In genomic region chr7:35624299-35625186, GRCh38 we compare ENCODE assay signal across 8 cellular contexts.
DNase-seq lines count a peak whose midpoint lies in the region; ATAC-seq and TF ChIP-seq lines count a peak whose summit lies in the region.

No MANE protein-coding gene starts in this region.

- POLR2A ChIA-PET in BJ (lab: Charles Lee) = no interaction called here

- H3K27ac ChIP-seq in uterus = no peak overlapping the region

- CTCF ChIA-PET in BJ (lab: Yijun Ruan, JAX) = interaction anchor here (0.6 to 2.3 kb wide), 25 partner anchors 8 to 244 kb away, joined by 3 to 17 read pairs (median 3); partner anchors contain the start of gene HERPUD2

- H3K9me3 ChIP-seq in uterus = no peaks in the 10 kb centered on the region

- H3K36me3 ChIP-seq in BJ (ENCODE audit: control insufficient read depth, insufficient read depth, low read length) (peaks cover 5% of the 10 kb centered on the region), uterus (no peaks in the 10 kb centered on the region)

- intact Hi-C loops in uterus (cut with DNase I; ENCODE audit: low total_unique reads) = no loop called here

- H3K27me3 ChIP-seq in BJ (ENCODE audit: control insufficient read depth, insufficient read depth, low read length) = no peaks in the 10 kb centered on the region
- no peaks in the 10 kb centered on the region for H3K27me3 ChIP-seq in uterus

- no peaks in the 10 kb centered on the region for H3K27me3 Mint-ChIP-seq in naive B cell

- DNase-seq in BJ (ENCODE audit: low read depth) (no peak), NCI-H2227 treated with DMSO at 0.1 percent for 48 hours (lab: John Stamatoyannopoulos, UW) (peak; percentile 57), epithelial cell of proximal tubule (ENCODE audit: low read depth) (no peak), naive B cell (peak; percentile 28), uterus (no peak)
- peak; percentile 12 to 15 for DNase-seq in activated CD4-positive, alpha-beta T cell treated with anti-CD3 and anti-CD28 coated beads, Interleukin-2, amount 50 U/mL, for 4 hours

- TF ChIP-seq POLR2A in uterus (IDR thresholded peaks at IDR 0.05) = no peak

- peaks cover 4 to 9% (median 6%) of the 10 kb centered on the region in 3 donors for H3K4me1 Mint-ChIP-seq in naive B cell

- H3K27ac Mint-ChIP-seq in naive B cell = peak overlapping the region in 3 of 6 donors; percentile 3 to 67 (median 45)

- peak overlapping the region in 1 of 8 donors; percentile 69 for H3K4me3 Mint-ChIP-seq in naive B cell

- H3K4me1 ChIP-seq in uterus = no peaks in the 10 kb centered on the region

- no peak overlapping the region for H3K4me3 ChIP-seq in BJ (ENCODE audit: low read depth, low read length)
- H3K4me3 ChIP-seq in epithelial cell of proximal tubule (ENCODE audit: low read depth, low read length) = no peak overlapping the region
- H3K4me3 ChIP-seq in uterus = no peak overlapping the region

- TF ChIP-seq CTCF in BJ (IDR thresholded peaks at IDR 0.05; ENCODE audit: insufficient read depth, low read depth, low read length) = peak; percentile 83
- peak; percentile 91 for TF ChIP-seq CTCF in epithelial cell of proximal tubule (conservative IDR thresholded peaks at IDR 0.05; ENCODE audit: low read depth, low read length)
- peak; percentile 57 to 64 (median 60) for TF ChIP-seq CTCF in uterus (IDR thresholded peaks at IDR 0.05)

- no peaks in the 10 kb centered on the region for H3K36me3 Mint-ChIP-seq in naive B cell

- ATAC-seq in GM18861 (IDR thresholded peaks at IDR 0.05; ENCODE audit: unreplicated experiment) (peak; percentile 91), HG03064 (IDR thresholded peaks at IDR 0.05; ENCODE audit: low read depth, unreplicated experiment) (peak; percentile 74), naive B cell (ENCODE audit: low read depth in 2 of 2) (peak; percentile 59 to 70)

- H3K9me3 Mint-ChIP-seq in naive B cell = no peaks in the 10 kb centered on the region

Comparison
In these comparisons a context has a peak if more than half of its experiments do, and no peak if none do; other contexts are left out.
1. DNase-seq: peak in NCI-H2227 treated with DMSO at 0.1 percent for 48 hours (single experiment), activated CD4-positive, alpha-beta T cell treated with anti-CD3 and anti-CD28 coated beads, Interleukin-2, amount 50 U/mL, for 4 hours (2 of 2) and naive B cell (single experiment); none in BJ (single experiment), epithelial cell of proximal tubule (single experiment) and uterus (0 of 2).
2. Peak in every context shown above with its lines, with median percentiles within 50 percentile points of each other: CTCF ChIP-seq and ATAC-seq.